Comparison of ENCODE assay signal across 16 cellular contexts in genomic region chrX:134738986-134739744, GRCh38.
"Had no signal": no experiment of that assay in that cellular context is flagged by ENCODE, and none has a peak within 500 bp of the region (broad histone marks: within the 10 kb centered on the region; RNA-seq: fewer than 3 reads in every experiment).

No MANE protein-coding gene starts in this region.

- H3K4me3 Mint-ChIP-seq: activated CD8-positive, alpha-beta memory T cell treated with anti-CD3 and anti-CD28 coated beads, Interleukin-2, amount 10 ng/mL, durations not matched to agents 7 days and 5 days; activated naive CD4-positive, alpha-beta T cell treated with anti-CD3 and anti-CD28 coated beads for 36 hours; stimulated activated memory B cell treated with anti-CD40 and anti-IgM and Interleukin-4, amounts not matched to agents 10 μg/mL and 1 μg/mL and 100 μg/mL, for 72 hours had no signal

- H3K4me1 Mint-ChIP-seq: activated CD8-positive, alpha-beta memory T cell treated with anti-CD3 and anti-CD28 coated beads, Interleukin-2, amount 10 ng/mL, durations not matched to agents 7 days and 5 days; naive B cell; stimulated activated memory B cell treated with anti-CD40 and anti-IgM and Interleukin-4, amounts not matched to agents 10 μg/mL and 1 μg/mL and 100 μg/mL, for 72 hours had no signal

- H3K27me3 Mint-ChIP-seq: stimulated activated memory B cell treated with anti-CD40 and anti-IgM and Interleukin-4, amounts not matched to agents 10 μg/mL and 1 μg/mL and 100 μg/mL, for 72 hours had no signal

- H3K4me3 ChIP-seq: ascending aorta, thyroid gland had no signal

- ATAC-seq: activated CD8-positive, alpha-beta memory T cell treated with anti-CD3 and anti-CD28 coated beads, Interleukin-2, amount 10 ng/mL, durations not matched to agents 7 days and 5 days; esophagus mucosa; left lobe of liver; stimulated activated memory B cell treated with anti-CD40 and anti-IgM and Interleukin-4, amounts not matched to agents 10 μg/mL and 1 μg/mL and 100 μg/mL, for 72 hours had no signal

- DNase-seq: activated CD4-positive, alpha-beta T cell treated with anti-CD3 and anti-CD28 coated beads, Interleukin-2, amount 50 U/mL, for 48 hours; activated CD8-positive, alpha-beta memory T cell treated with anti-CD3 and anti-CD28 coated beads, Interleukin-2, amount 10 ng/mL, durations not matched to agents 7 days and 5 days; activated naive CD4-positive, alpha-beta T cell treated with anti-CD3 and anti-CD28 coated beads for 36 hours; activated T-cell treated with anti-CD3 and anti-CD28 coated beads, Interleukin-2, amount 50 U/mL, for 1 hour; islet precursor cell; naive B cell; T-helper 9 cell; thyroid gland had no signal

- H3K36me3 Mint-ChIP-seq: activated CD8-positive, alpha-beta memory T cell treated with anti-CD3 and anti-CD28 coated beads, Interleukin-2, amount 10 ng/mL, durations not matched to agents 7 days and 5 days; naive B cell; stimulated activated memory B cell treated with anti-CD40 and anti-IgM and Interleukin-4, amounts not matched to agents 10 μg/mL and 1 μg/mL and 100 μg/mL, for 72 hours had no signal

- H3K9ac ChIP-seq: parathyroid adenoma had no signal

- H3K27ac ChIP-seq: ascending aorta, parathyroid adenoma, thyroid gland, VCaP had no signal

- H3K4me1 ChIP-seq: ascending aorta, thyroid gland had no signal

- H3K9me3 Mint-ChIP-seq: activated naive CD4-positive, alpha-beta T cell treated with anti-CD3 and anti-CD28 coated beads for 36 hours; activated T-helper 2 cell treated with anti-CD3 and anti-CD28 coated beads, Interferon-gamma antibody, Interleukin-2, Interleukin-4, amounts not matched to agents 10 μg/mL and 5 μg/mL and 100 μg/mL, durations not matched to agents 14 hours and 24 hours and 36 hours; naive B cell; stimulated activated memory B cell treated with anti-CD40 and anti-IgM and Interleukin-4, amounts not matched to agents 10 μg/mL and 1 μg/mL and 100 μg/mL, for 72 hours had no signal

- H3K9me3 ChIP-seq: ascending aorta, thyroid gland had no signal

- H3K36me3 ChIP-seq: ascending aorta, thyroid gland had no signal

- H3K27ac Mint-ChIP-seq: activated CD8-positive, alpha-beta memory T cell treated with anti-CD3 and anti-CD28 coated beads, Interleukin-2, amount 10 ng/mL, durations not matched to agents 7 days and 5 days; activated naive CD4-positive, alpha-beta T cell treated with anti-CD3 and anti-CD28 coated beads for 36 hours; activated T-helper 2 cell treated with anti-CD3 and anti-CD28 coated beads, Interferon-gamma antibody, Interleukin-2, Interleukin-4, amounts not matched to agents 10 μg/mL and 5 μg/mL and 100 μg/mL, durations not matched to agents 14 hours and 24 hours and 36 hours; naive B cell; stimulated activated memory B cell treated with anti-CD40 and anti-IgM and Interleukin-4, amounts not matched to agents 10 μg/mL and 1 μg/mL and 100 μg/mL, for 72 hours had no signal

- FAIRE-seq: urothelium cell line had no signal

- H3K27me3 ChIP-seq: ascending aorta, thyroid gland had no signal

- H3K79me2 ChIP-seq: parathyroid adenoma had no signal

- H2AFZ ChIP-seq: parathyroid adenoma had no signal
